ENCODE assay signal across 15 cellular contexts in the genomic region with DNA sequence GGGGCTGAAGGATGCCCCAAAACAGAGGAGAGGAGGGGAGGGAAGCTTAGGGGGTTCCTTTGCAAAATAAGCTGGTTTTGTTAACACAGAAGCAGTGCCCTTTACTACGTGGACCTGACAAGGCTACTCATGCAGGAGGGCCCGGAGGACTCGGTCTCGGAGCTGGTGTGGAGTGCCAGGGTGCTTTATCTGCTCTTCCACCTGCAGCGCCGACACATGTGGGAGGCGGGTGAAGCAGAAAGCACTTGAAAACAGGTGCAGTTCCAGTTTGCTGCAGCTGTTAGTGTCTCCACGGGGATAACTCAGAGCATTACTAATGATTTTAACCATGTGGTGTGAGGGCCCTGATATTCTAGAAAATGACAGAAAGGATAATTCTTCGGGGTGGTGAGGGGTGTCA. TPM values are rescaled to one million over a fixed set of nuclear protein-coding genes. Genes with fewer than 3 reads are reported as not detected.
DNase-seq lines count a peak whose midpoint lies in the region; ATAC-seq and TF ChIP-seq lines count a peak whose summit lies in the region.
"Had no signal": no experiment of that assay in that cellular context is flagged by ENCODE, and none has a peak within 500 bp of the region (broad histone marks: within the 10 kb centered on the region; RNA-seq: fewer than 3 reads in every experiment).

No MANE protein-coding gene starts in this region.

- no peak for TF ChIP-seq CTCF in endodermal cell (conservative IDR thresholded peaks at IDR 0.05)
- TF ChIP-seq CTCF in type B pancreatic cell (conservative IDR thresholded peaks at IDR 0.05): no peak

- no peaks in the 10 kb centered on the region for H3K9me3 ChIP-seq in endodermal cell (ENCODE audit: control insufficient read depth, low read length)
- H3K9me3 ChIP-seq: A549, stomach had no signal

- H3K4me3 Mint-ChIP-seq in activated T-cell treated with anti-CD3 and anti-CD28 coated beads, Interleukin-2, amount 50 U/mL, for 24 hours: no peak overlapping the region
- H3K4me3 Mint-ChIP-seq in activated T-cell treated with anti-CD3 and anti-CD28 coated beads, Interleukin-2, amount 50 U/mL, for 72 hours: no peak overlapping the region
- H3K4me3 Mint-ChIP-seq in endodermal cell (no peak overlapping the region), type B pancreatic cell (peak overlapping the region; percentile 85)

- peak overlapping the region; percentile 50 for H3K27ac Mint-ChIP-seq in activated T-cell treated with anti-CD3 and anti-CD28 coated beads, Interleukin-2, amount 50 U/mL, for 24 hours
- no peak overlapping the region for H3K27ac Mint-ChIP-seq in activated T-cell treated with anti-CD3 and anti-CD28 coated beads, Interleukin-2, amount 50 U/mL, for 72 hours
- H3K27ac Mint-ChIP-seq in endodermal cell (no peak overlapping the region), type B pancreatic cell (peak overlapping the region; percentile 93)

- no peak for DNase-seq in activated T-cell treated with anti-CD3 and anti-CD28 coated beads, Interleukin-2, amount 50 U/mL, for 24 hours
- no peak for DNase-seq in activated T-cell treated with anti-CD3 and anti-CD28 coated beads, Interleukin-2, amount 50 U/mL, for 72 hours
- peak; percentile 74 for DNase-seq in NCI-H510A (lab: John Stamatoyannopoulos, UW)
- DNase-seq in endodermal cell: no peak
- no peak for DNase-seq in type B pancreatic cell (ENCODE audit: extremely low spot score, unreplicated experiment)
- no peak for DNase-seq in mucosa of gallbladder (ENCODE audit: low spot score)
- no peak for DNase-seq in activated gamma-delta T cell (lab: John Stamatoyannopoulos, UW)
- DNase-seq: activated effector memory CD4-positive, alpha-beta T cell treated with anti-CD3 and anti-CD28 coated beads, Interleukin-2, amount 50 U/mL, for 16 hours; left colon; SIG-M5; stimulated activated CD4-positive, alpha-beta T cell treated with anti-CD3 and anti-CD28 coated beads, Interleukin-1b, Interleukin-23, amount 100 ng/mL, for 48 hours; stomach; WERI-Rb-1 had no signal

- H3K4me3 ChIP-seq in endodermal cell (ENCODE audit: low read length): no peak overlapping the region
- H3K4me3 ChIP-seq: A549, stomach had no signal

- H3K36me3 ChIP-seq in endodermal cell (ENCODE audit: control insufficient read depth, insufficient read depth, low read length): peaks cover 76% of the 10 kb centered on the region

- WGBS in endodermal cell (ENCODE audit: insufficient coverage in 1 of 2, insufficient read length in 1 of 2), 2 experiments: 78 to 88% methylated on average over 8 to 9 of the region's 9 CpGs

- no peaks in the 10 kb centered on the region for H3K27me3 ChIP-seq in endodermal cell (ENCODE audit: control insufficient read depth, insufficient read depth, low read length, poor library complexity, severe bottlenecking)
- H3K27me3 ChIP-seq: stomach had no signal

- peaks cover 87% of the 10 kb centered on the region for H3K36me3 Mint-ChIP-seq in activated T-cell treated with anti-CD3 and anti-CD28 coated beads, Interleukin-2, amount 50 U/mL, for 24 hours (ENCODE audit: low read depth)
- peaks cover 5 to 15% of the 10 kb centered on the region in 2 donors for H3K36me3 Mint-ChIP-seq in activated T-cell treated with anti-CD3 and anti-CD28 coated beads, Interleukin-2, amount 50 U/mL, for 72 hours (ENCODE audit: insufficient read depth in 2 of 2)
- H3K36me3 Mint-ChIP-seq in endodermal cell (ENCODE audit: low read depth) (peaks cover 65% of the 10 kb centered on the region), type B pancreatic cell (peaks cover 23% of the 10 kb centered on the region)

- peaks cover 6% of the 10 kb centered on the region for H3K4me1 ChIP-seq in endodermal cell (ENCODE audit: control insufficient read depth, insufficient read depth, low read length)
- H3K4me1 ChIP-seq: A549, stomach had no signal

- H3K9me3 Mint-ChIP-seq in activated T-cell treated with anti-CD3 and anti-CD28 coated beads, Interleukin-2, amount 50 U/mL, for 24 hours: no peaks in the 10 kb centered on the region
- H3K9me3 Mint-ChIP-seq in activated T-cell treated with anti-CD3 and anti-CD28 coated beads, Interleukin-2, amount 50 U/mL, for 72 hours: no peaks in the 10 kb centered on the region
- H3K9me3 Mint-ChIP-seq in endodermal cell (no peaks in the 10 kb centered on the region), type B pancreatic cell (no peaks in the 10 kb centered on the region)

- no peak for ATAC-seq in activated T-cell treated with anti-CD3 and anti-CD28 coated beads, Interleukin-2, amount 50 U/mL, for 72 hours (replicated peaks in 1 of 2)
- ATAC-seq in GM21737 (IDR thresholded peaks at IDR 0.05; ENCODE audit: unreplicated experiment): no peak
- ATAC-seq: A549, left colon had no signal

- no peaks in the 10 kb centered on the region for H3K27me3 Mint-ChIP-seq in activated T-cell treated with anti-CD3 and anti-CD28 coated beads, Interleukin-2, amount 50 U/mL, for 24 hours
- no peaks in the 10 kb centered on the region for H3K27me3 Mint-ChIP-seq in activated T-cell treated with anti-CD3 and anti-CD28 coated beads, Interleukin-2, amount 50 U/mL, for 72 hours (ENCODE audit: low read depth)
- no peaks in the 10 kb centered on the region for H3K27me3 Mint-ChIP-seq in endodermal cell (ENCODE audit: insufficient read depth)
- H3K27me3 Mint-ChIP-seq in type B pancreatic cell: no peaks in the 10 kb centered on the region

- H3K4me1 Mint-ChIP-seq in activated T-cell treated with anti-CD3 and anti-CD28 coated beads, Interleukin-2, amount 50 U/mL, for 24 hours (ENCODE audit: low read depth): peaks cover 9% of the 10 kb centered on the region
- H3K4me1 Mint-ChIP-seq in activated T-cell treated with anti-CD3 and anti-CD28 coated beads, Interleukin-2, amount 50 U/mL, for 72 hours (ENCODE audit: low read depth): peaks cover 9% of the 10 kb centered on the region
- peaks cover 23% of the 10 kb centered on the region for H3K4me1 Mint-ChIP-seq in endodermal cell
- H3K4me1 Mint-ChIP-seq in type B pancreatic cell (ENCODE audit: unreplicated experiment): peaks cover 20% of the 10 kb centered on the region

- H3K27ac ChIP-seq in endodermal cell (ENCODE audit: low read depth, low read length): peak overlapping the region; percentile 88
- H3K27ac ChIP-seq: A549, stomach, WERI-Rb-1 had no signal

- peak overlapping the region; percentile 24 for H3K9ac ChIP-seq in endodermal cell (ENCODE audit: extremely low read depth, low read length, poor library complexity, severe bottlenecking)

RNA-seq across cellular contexts. Expression of gene MNT, which starts 35.0 kb away (rescaled TPM):
- total RNA-seq in activated T-cell treated with anti-CD3 and anti-CD28 coated beads, Interleukin-2, amount 50 U/mL, for 72 hours: 10 to 100 TPM; 23.8 to 24.3 TPM
- total RNA-seq in endodermal cell: 10 to 100 TPM; 25.3 to 30.2 TPM
- 19.1 TPM for polyA plus RNA-seq in endodermal cell (2013, experiment 1 of 2)
- 20.1 TPM for polyA plus RNA-seq in endodermal cell (2013, experiment 2 of 2)
- 26.9 and 32.9 TPM in 2 replicates for total RNA-seq in type B pancreatic cell (ENCODE audit: low replicate concordance)
- total RNA-seq in mucosa of gallbladder: 44.0 TPM

Comparison
In these comparisons a context has a peak if more than half of its experiments do, and no peak if none do; other contexts are left out.
1. H3K27ac Mint-ChIP-seq: peak in activated T-cell treated with anti-CD3 and anti-CD28 coated beads, Interleukin-2, amount 50 U/mL, for 24 hours (single experiment) and type B pancreatic cell (single experiment); none in activated T-cell treated with anti-CD3 and anti-CD28 coated beads, Interleukin-2, amount 50 U/mL, for 72 hours (single experiment) and endodermal cell (single experiment).